Comparison of ENCODE assay signal across 12 cellular contexts in the genomic region with DNA sequence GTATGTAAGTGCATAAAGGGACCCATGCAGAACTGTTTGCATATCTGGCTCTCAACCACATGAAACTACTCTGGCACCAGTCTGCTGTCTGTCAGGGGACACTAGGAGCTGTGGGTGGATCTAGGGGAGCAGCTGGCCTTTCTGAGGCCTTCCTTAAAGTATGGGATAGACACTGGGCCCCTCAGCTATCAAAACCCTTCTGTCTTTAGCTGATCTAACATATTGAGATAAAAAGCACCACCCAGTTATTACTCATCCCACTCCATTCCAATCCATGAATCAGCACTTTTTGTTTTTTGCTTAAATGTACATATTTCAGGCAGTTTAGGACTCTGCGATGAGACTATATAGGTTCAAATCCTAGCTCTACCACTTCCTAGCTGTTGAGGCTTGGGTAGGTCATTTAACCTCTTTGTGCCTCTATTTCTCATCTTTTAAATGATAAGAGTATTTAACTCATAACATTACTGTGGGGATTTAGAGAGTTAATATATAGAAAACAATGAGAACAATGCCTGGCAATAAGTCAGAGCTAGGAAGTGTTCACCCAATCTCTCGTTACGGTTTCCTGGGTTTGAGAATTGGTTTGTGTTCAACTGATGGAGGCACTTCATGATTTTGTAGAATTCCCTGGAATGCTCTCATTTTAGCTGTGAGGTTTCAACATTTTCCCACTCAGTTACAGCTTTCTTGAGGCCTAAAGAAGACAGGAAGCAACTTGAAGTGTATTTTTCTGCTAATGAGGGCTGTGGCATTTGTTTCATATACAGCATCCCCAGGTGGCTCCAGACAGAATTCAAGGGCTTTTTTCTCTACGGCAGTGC.
DNase-seq lines count a peak whose midpoint lies in the region; ATAC-seq and TF ChIP-seq lines count a peak whose summit lies in the region.
"Had no signal": no experiment of that assay in that cellular context is flagged by ENCODE, and none has a peak within 500 bp of the region (broad histone marks: within the 10 kb centered on the region; RNA-seq: fewer than 3 reads in every experiment).

No MANE protein-coding gene starts in this region.

- H2BK120ac ChIP-seq in trophoblast cell (ENCODE audit: insufficient read depth, low read length, poor library complexity): peak overlapping the region; percentile 68

- peak; percentile 38 for ATAC-seq in GM19351 (IDR thresholded peaks at IDR 0.05; ENCODE audit: unreplicated experiment)
- ATAC-seq: naive thymus-derived CD8-positive, alpha-beta T cell had no signal

- no peak overlapping the region for H3K18ac ChIP-seq in trophoblast cell (ENCODE audit: low read length)

- no peak overlapping the region for H2AK5ac ChIP-seq in trophoblast cell (ENCODE audit: low read length)

- H3K23ac ChIP-seq in trophoblast cell (ENCODE audit: low read length): no peak overlapping the region

- H3K9ac ChIP-seq in trophoblast cell (ENCODE audit: low read length): no peak overlapping the region
- no peak overlapping the region for H3K9ac ChIP-seq in neural progenitor cell

- no CpG with 5 or more reads among the region's 4 CpGs for WGBS in trophoblast cell (ENCODE audit: extremely low coverage, insufficient coverage, insufficient read length)

- H4K20me1 ChIP-seq in neural progenitor cell (ENCODE audit: low read depth): no peaks in the 10 kb centered on the region

- H3K9me3 ChIP-seq in trophoblast cell (ENCODE audit: insufficient read depth, low read depth, low read length) (no peaks in the 10 kb centered on the region), neural progenitor cell (ENCODE audit: low read depth) (no peaks in the 10 kb centered on the region)

- DNase-seq in OCI-M1 (lab: John Stamatoyannopoulos, UW) (peak; percentile 86), epithelial cell of esophagus (ENCODE audit: low read depth) (peak; percentile 52), trophoblast cell (peak in 1 of 2 donors; percentile 20), dorsolateral prefrontal cortex (no peak), NOMO-1 treated with DMSO at 0.1 percent for 48 hours (lab: John Stamatoyannopoulos, UW; ENCODE audit: unreplicated experiment) (no peak), ureter (ENCODE audit: low spot score) (no peak), neural progenitor cell (ENCODE audit: low spot score) (no peak)
- DNase-seq: hippocampal formation; naive thymus-derived CD8-positive, alpha-beta T cell; NCI-H510A treated with DMSO at 0.1 percent for 48 hours had no signal

- no peak overlapping the region for H3K4me3 Mint-ChIP-seq in neural progenitor cell
- H3K4me3 Mint-ChIP-seq: central memory CD8-positive, alpha-beta T cell; naive thymus-derived CD8-positive, alpha-beta T cell had no signal

- no peaks in the 10 kb centered on the region for H3K27me3 ChIP-seq in trophoblast cell (ENCODE audit: insufficient read depth, low read length)
- no peaks in the 10 kb centered on the region for H3K27me3 ChIP-seq in dorsolateral prefrontal cortex
- H3K27me3 ChIP-seq in neural progenitor cell: no peaks in the 10 kb centered on the region

- H3K27me3 Mint-ChIP-seq in neural progenitor cell (ENCODE audit: insufficient read depth, low read depth): no peaks in the 10 kb centered on the region
- H3K27me3 Mint-ChIP-seq: central memory CD8-positive, alpha-beta T cell had no signal

- H3K4me1 Mint-ChIP-seq in neural progenitor cell: peaks cover 5% of the 10 kb centered on the region

- H3K79me1 ChIP-seq in trophoblast cell (ENCODE audit: low read length): peaks cover 26% of the 10 kb centered on the region

- no peak for TF ChIP-seq CTCF in epithelial cell of esophagus (IDR thresholded peaks at IDR 0.05; ENCODE audit: insufficient read depth, low read depth, low read length, missing control alignments)
- no peak for TF ChIP-seq CTCF in dorsolateral prefrontal cortex (IDR thresholded peaks at IDR 0.05 in 54 of 56, conservative IDR thresholded peaks at IDR 0.05 in 2 of 56; ENCODE audit: low read depth in 1 of 56, partially characterized antibody in 56 of 56)
- TF ChIP-seq CTCF in neural progenitor cell (IDR thresholded peaks at IDR 0.05): no peak

- no peak overlapping the region for H3K4ac ChIP-seq in trophoblast cell (ENCODE audit: low read depth, low read length)

- peak overlapping the region; percentile 66 for H2BK5ac ChIP-seq in trophoblast cell (ENCODE audit: low read depth, low read length, poor library complexity)

- no peaks in the 10 kb centered on the region for H3K36me3 Mint-ChIP-seq in neural progenitor cell
- H3K36me3 Mint-ChIP-seq: naive thymus-derived CD8-positive, alpha-beta T cell had no signal

- H3K9me3 Mint-ChIP-seq in neural progenitor cell: no peaks in the 10 kb centered on the region
- H3K9me3 Mint-ChIP-seq: central memory CD8-positive, alpha-beta T cell; naive thymus-derived CD8-positive, alpha-beta T cell had no signal

- peak overlapping the region; percentile 48 for H4K91ac ChIP-seq in trophoblast cell (ENCODE audit: low read depth, low read length)

- H4K8ac ChIP-seq in trophoblast cell (ENCODE audit: low read depth, low read length): no peak overlapping the region

- H3K27ac ChIP-seq in trophoblast cell (ENCODE audit: low read depth, low read length) (no peak overlapping the region), dorsolateral prefrontal cortex (peak overlapping the region in 3 of 59 donors; percentile 29 to 76 (median 42)), neural progenitor cell (no peak overlapping the region)

- H2AFZ ChIP-seq in trophoblast cell (ENCODE audit: insufficient read depth, low read length, poor library complexity) (no peak overlapping the region), neural progenitor cell (replicated peaks) (no peak overlapping the region)

- peaks cover 19 to 32% of the 10 kb centered on the region in 2 experiments for H3K4me1 ChIP-seq in trophoblast cell (ENCODE audit: control insufficient read depth in 1 of 2, insufficient read depth in 2 of 2, low read length in 2 of 2)
- no peaks in the 10 kb centered on the region for H3K4me1 ChIP-seq in neural progenitor cell

- H3K79me2 ChIP-seq in trophoblast cell (ENCODE audit: control insufficient read depth, insufficient read depth, low read length, poor library complexity) (no peaks in the 10 kb centered on the region), neural progenitor cell (ENCODE audit: low read depth) (no peaks in the 10 kb centered on the region)

- no peak overlapping the region for H3K4me2 ChIP-seq in trophoblast cell (ENCODE audit: low read length)
- no peak overlapping the region for H3K4me2 ChIP-seq in neural progenitor cell

- no peak overlapping the region for H3K27ac Mint-ChIP-seq in neural progenitor cell

- no peaks in the 10 kb centered on the region for H3K36me3 ChIP-seq in trophoblast cell (ENCODE audit: control insufficient read depth in 1 of 2, insufficient read depth in 2 of 2, low read length in 2 of 2)
- H3K36me3 ChIP-seq in neural progenitor cell: no peaks in the 10 kb centered on the region

- H3K14ac ChIP-seq in trophoblast cell (ENCODE audit: low read length): peak overlapping the region; percentile 53

- intact Hi-C loops in dorsolateral prefrontal cortex (cut with DNase I): loop anchor here (2.0 to 5.0 kb wide), 3 partner anchors 311 to 535 kb away; no protein-coding TSS in a partner anchor

- peak overlapping the region; percentile 88 for H2BK12ac ChIP-seq in trophoblast cell (ENCODE audit: low read length)

- H3F3A ChIP-seq in neural progenitor cell (ENCODE audit: low read depth): no peaks in the 10 kb centered on the region

- H3K4me3 ChIP-seq in epithelial cell of esophagus (ENCODE audit: low read length) (no peak overlapping the region), trophoblast cell (ENCODE audit: low read depth, low read length) (no peak overlapping the region), dorsolateral prefrontal cortex (no peak overlapping the region), neural progenitor cell (no peak overlapping the region)

- peak overlapping the region; percentile 80 for H4K12ac ChIP-seq in trophoblast cell (ENCODE audit: low read depth, low read length)

Comparison
In these comparisons a context has a peak if more than half of its experiments do, and no peak if none do; other contexts are left out.
1. DNase-seq: peak in OCI-M1 (single experiment) and epithelial cell of esophagus (single experiment); none in dorsolateral prefrontal cortex (0 of 10), NOMO-1 treated with DMSO at 0.1 percent for 48 hours (single experiment), ureter (single experiment) and neural progenitor cell (single experiment).